ENCODE assay signal across 22 cellular contexts in genomic region chr13:34464011-34464410, GRCh38.
"Had no signal": no experiment of that assay in that cellular context is flagged by ENCODE, and none has a peak within 500 bp of the region (broad histone marks: within the 10 kb centered on the region; RNA-seq: fewer than 3 reads in every experiment).

No MANE protein-coding gene starts in this region.

- DNase-seq: activated CD4-positive, alpha-beta T cell treated with anti-CD3 and anti-CD28 coated beads for 4 hours; activated CD4-positive, alpha-beta T cell treated with anti-CD3 and anti-CD28 coated beads, Interleukin-2, amount 50 U/mL, for 48 hours; activated CD4-positive, CD25-positive, alpha-beta regulatory T cell; activated effector memory CD4-positive, alpha-beta T cell treated with Interleukin-2 at 50 U/mL for 16 hours; activated naive CD4-positive, alpha-beta T cell treated with anti-CD3 and anti-CD28 coated beads for 36 hours; activated naive CD8-positive, alpha-beta T cell treated with anti-CD3 and anti-CD28 coated beads, Interleukin-2, amount 10 ng/mL, durations not matched to agents 7 days and 5 days; activated T-cell treated with anti-CD3 and anti-CD28 coated beads, Interleukin-2, amount 50 U/mL, for 72 hours; central memory CD4-positive, alpha-beta T cell; effector memory CD8-positive, alpha-beta T cell; heart left ventricle; lower lobe of right lung; naive B cell; nucleus accumbens; stimulated activated CD4-positive, alpha-beta T cell treated with anti-CD3 and anti-CD28 coated beads, Interleukin-4, amount 100 ng/mL, for 24 hours; stimulated activated naive CD8-positive, alpha-beta T cell treated with anti-CD3 and anti-CD28 coated beads, Interleukin-15, Interleukin-2, amounts not matched to agents 100 U/mL and 50 U/mL, for 24 hours; T1000; upper lobe of right lung had no signal

- ATAC-seq: activated T-cell treated with anti-CD3 and anti-CD28 coated beads, Interleukin-2, amount 50 U/mL, for 72 hours; effector memory CD8-positive, alpha-beta T cell; heart left ventricle; left lobe of liver; lower lobe of right lung; right cardiac atrium; stimulated activated naive CD8-positive, alpha-beta T cell treated with anti-CD3 and anti-CD28 coated beads, Interleukin-15, Interleukin-2, amounts not matched to agents 100 U/mL and 50 U/mL, for 24 hours; upper lobe of right lung had no signal

- H3K4me3 ChIP-seq: esophagus muscularis mucosa, heart left ventricle, lower lobe of right lung, upper lobe of right lung had no signal

- H3K36me3 ChIP-seq: esophagus muscularis mucosa, heart left ventricle, lower lobe of right lung, upper lobe of right lung had no signal

- FAIRE-seq: colon, endothelial cell of umbilical vein had no signal

- H3K27me3 ChIP-seq: esophagus muscularis mucosa, heart left ventricle, upper lobe of right lung had no signal
